8 cellular contexts compared by ENCODE assay signal in the genomic region with DNA sequence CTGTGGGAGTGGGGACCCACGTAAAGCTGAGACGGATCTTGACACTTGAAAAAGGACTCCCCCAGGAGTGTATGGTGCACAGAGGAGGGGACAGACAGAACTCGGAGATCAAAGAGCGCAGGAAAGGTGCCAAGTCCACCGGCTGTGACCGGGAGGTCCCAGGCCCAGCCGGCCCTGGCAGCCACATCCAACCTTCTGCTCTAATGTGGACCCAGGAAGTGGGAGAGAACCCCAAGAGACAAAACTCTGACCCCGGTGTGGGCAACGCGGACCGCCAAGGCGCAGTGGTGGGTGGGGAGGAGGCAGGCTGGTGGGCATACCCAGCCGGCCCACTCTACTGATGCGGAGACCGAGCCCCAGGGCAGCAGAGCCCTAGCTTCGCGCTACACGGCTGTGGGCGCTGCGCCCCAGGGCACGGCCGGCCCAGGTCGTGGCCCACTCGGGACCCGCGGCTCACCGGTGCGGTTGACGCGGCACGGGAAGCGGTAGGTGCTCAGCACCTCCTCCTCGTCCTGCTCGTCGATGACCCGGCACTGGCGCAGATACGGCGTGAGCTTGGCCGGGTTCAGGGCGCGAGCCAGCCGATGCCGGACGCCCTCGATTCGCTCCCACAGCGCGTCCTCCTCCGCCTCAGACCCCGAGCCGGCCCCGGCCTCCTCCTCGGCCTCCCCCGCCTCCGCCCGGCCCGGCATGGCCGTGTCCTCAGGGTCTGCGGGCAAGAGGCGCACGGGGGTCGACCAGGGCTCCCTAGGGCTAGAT. TPM values are rescaled to one million over a fixed set of nuclear protein-coding genes. Genes with fewer than 3 reads are reported as not detected.
DNase-seq lines count a peak whose midpoint lies in the region; ATAC-seq and TF ChIP-seq lines count a peak whose summit lies in the region.

No MANE protein-coding gene starts in this region.

- no peaks in the 10 kb centered on the region for H3K36me3 ChIP-seq in cardiac muscle cell
- no peaks in the 10 kb centered on the region for H3K36me3 ChIP-seq in mucosa of descending colon (ENCODE audit: low read depth)

- H3K4me3 ChIP-seq in cardiac muscle cell (peak overlapping the region; percentile 55), mucosa of descending colon (peak overlapping the region; percentile 65)

- no peaks in the 10 kb centered on the region for H3K9me3 Mint-ChIP-seq in dendritic cell treated with granulocyte-macrophage colony-stimulating factor and Interleukin-4, amounts not matched to agents 40 ng/mL and 50 ng/mL, for 4 days

- peak overlapping the region; percentile 22 for H3K4me3 Mint-ChIP-seq in dendritic cell treated with granulocyte-macrophage colony-stimulating factor and Interleukin-4, amounts not matched to agents 40 ng/mL and 50 ng/mL, for 4 days

- peaks cover 21% of the 10 kb centered on the region for H3K4me1 Mint-ChIP-seq in dendritic cell treated with granulocyte-macrophage colony-stimulating factor and Interleukin-4, amounts not matched to agents 40 ng/mL and 50 ng/mL, for 4 days (ENCODE audit: low read depth)

- peaks cover 49% of the 10 kb centered on the region for H3K27me3 ChIP-seq in cardiac muscle cell

- no peaks in the 10 kb centered on the region for H3K36me3 Mint-ChIP-seq in dendritic cell treated with granulocyte-macrophage colony-stimulating factor and Interleukin-4, amounts not matched to agents 40 ng/mL and 50 ng/mL, for 4 days (ENCODE audit: low read depth)

- peaks cover 74% of the 10 kb centered on the region for H3K27me3 Mint-ChIP-seq in dendritic cell treated with granulocyte-macrophage colony-stimulating factor and Interleukin-4, amounts not matched to agents 40 ng/mL and 50 ng/mL, for 4 days

- ATAC-seq in Right ventricle myocardium inferior (no peak), mucosa of descending colon (peak; percentile 39), HG02642 (IDR thresholded peaks at IDR 0.05; ENCODE audit: poor library complexity, unreplicated experiment) (no peak)

- DNase-seq in cardiac muscle cell (ENCODE audit: low read depth in 1 of 2, low spot score in 1 of 2) (peak; percentile 15 to 26), Right ventricle myocardium inferior (ENCODE audit: missing footprints) (no peak), mucosa of descending colon (peak in 2 of 3 donors; percentile 60 to 63), SHP77 treated with DMSO at 0.1 percent for 48 hours (lab: John Stamatoyannopoulos, UW) (no peak), D341Med (ENCODE audit: low spot score) (no peak), SHP77 (lab: John Stamatoyannopoulos, UW) (no peak)

- H3K9me3 ChIP-seq in cardiac muscle cell (ENCODE audit: low read depth) (no peaks in the 10 kb centered on the region), mucosa of descending colon (no peaks in the 10 kb centered on the region)

- intact Hi-C loops in Right ventricle myocardium inferior (cut with DNase I): no loop called here
- intact Hi-C loops in dendritic cell treated with granulocyte-macrophage colony-stimulating factor and Interleukin-4, amounts not matched to agents 40 ng/mL and 50 ng/mL, for 4 days (cut with micrococcal nuclease): no loop called here
- intact Hi-C loops in mucosa of descending colon (cut with DNase I, micrococcal nuclease): no loop called here

- no peak for TF ChIP-seq CTCF in cardiac muscle cell (IDR thresholded peaks at IDR 0.05; ENCODE audit: low read depth, low read length)
- TF ChIP-seq CTCF in mucosa of descending colon (IDR thresholded peaks at IDR 0.05): no peak

- no peaks in the 10 kb centered on the region for H3K4me1 ChIP-seq in cardiac muscle cell (ENCODE audit: low read depth)
- peaks cover 13% of the 10 kb centered on the region for H3K4me1 ChIP-seq in mucosa of descending colon (ENCODE audit: low read depth)

- no peak overlapping the region for H3K27ac Mint-ChIP-seq in dendritic cell treated with granulocyte-macrophage colony-stimulating factor and Interleukin-4, amounts not matched to agents 40 ng/mL and 50 ng/mL, for 4 days

- no peak overlapping the region for H3K27ac ChIP-seq in cardiac muscle cell

RNA-seq across cellular contexts. Expression of a gene that starts 0.5 kb away (rescaled TPM):
- total RNA-seq in cardiac muscle cell (3.3 and 4.5 TPM in 2 replicates), Right ventricle myocardium inferior (10.3 TPM), mucosa of descending colon (10 to 100 TPM; 43.3 to 74.1 (median 60.5) TPM)
- polyA plus RNA-seq in cardiac muscle cell: 2.1 and 3.9 TPM in 2 replicates

RNA-seq across cellular contexts. Expression of a gene that starts 32.5 kb away (rescaled TPM):
- total RNA-seq in cardiac muscle cell (1.2 and 2.6 TPM in 2 replicates), Right ventricle myocardium inferior (14.4 TPM), mucosa of descending colon (10 to 100 TPM; 11.3 to 16.1 (median 13.7) TPM)
- polyA plus RNA-seq in cardiac muscle cell: 6.4 and 9.2 TPM in 2 replicates

RNA-seq across cellular contexts. Expression of a gene that starts 41.6 kb away (rescaled TPM):
- total RNA-seq in cardiac muscle cell: 8.9 and 12.7 TPM in 2 replicates
- polyA plus RNA-seq in cardiac muscle cell: 10.9 and 21.6 TPM in 2 replicates
- total RNA-seq in Right ventricle myocardium inferior: 17.7 TPM
- total RNA-seq in mucosa of descending colon: 10 to 100 TPM; 31.5 to 52.0 (median 48.2) TPM

Comparison
In these comparisons a context has a peak if more than half of its experiments do, and no peak if none do; other contexts are left out.
1. DNase-seq: peak in cardiac muscle cell (2 of 2) and mucosa of descending colon (2 of 3); none in Right ventricle myocardium inferior (single experiment), SHP77 treated with DMSO at 0.1 percent for 48 hours (single experiment), D341Med (single experiment) and SHP77 (0 of 2).